29 cellular contexts compared by ENCODE assay signal in the genomic region with DNA sequence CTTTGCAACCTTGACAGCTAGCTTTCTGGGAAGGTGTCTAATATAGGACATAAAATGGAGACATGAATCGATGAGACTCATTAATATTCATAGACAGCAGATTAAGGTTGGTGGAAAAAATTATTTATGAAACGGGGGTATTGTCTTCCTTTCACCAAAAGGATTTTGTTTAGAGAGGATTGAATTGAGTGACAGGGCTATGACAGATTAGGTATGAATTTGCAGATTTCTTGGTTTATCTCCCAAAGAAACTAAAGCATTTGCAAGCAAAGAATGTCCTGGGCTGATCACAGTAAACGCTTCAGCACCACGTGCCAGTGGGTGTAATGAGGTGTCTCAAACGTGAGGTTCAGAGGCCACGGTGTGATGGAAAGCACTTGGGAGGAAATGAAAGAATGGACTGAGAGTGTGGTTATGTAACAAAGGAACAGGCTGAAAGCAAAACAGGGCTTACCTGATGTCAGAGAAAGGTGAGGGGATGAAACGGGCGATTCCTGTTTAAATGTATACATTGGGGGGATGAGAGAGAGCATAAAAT.
DNase-seq lines count a peak whose midpoint lies in the region; FAIRE-seq and TF ChIP-seq lines count a peak whose summit lies in the region.
"Had no signal": no experiment of that assay in that cellular context is flagged by ENCODE, and none has a peak within 500 bp of the region (broad histone marks: within the 10 kb centered on the region; RNA-seq: fewer than 3 reads in every experiment).

No MANE protein-coding gene starts in this region.

- peak overlapping the region; percentile 46 for H3K27ac Mint-ChIP-seq in nephron progenitor cell
- H3K27ac Mint-ChIP-seq: activated T-helper 17 cell treated with anti-CD3 and anti-CD28 coated beads, Interleukin-2, amount 50 U/mL, for 72 hours had no signal

- 83% methylated on average over 8 of the region's 8 CpGs for WGBS in suprapubic skin

- H3K27ac ChIP-seq in coronary artery (no peak overlapping the region), suprapubic skin (no peak overlapping the region)
- H3K27ac ChIP-seq: BLaER1, dorsolateral prefrontal cortex, parathyroid adenoma, spleen, upper lobe of right lung had no signal

- H3K4me3 Mint-ChIP-seq in nephron progenitor cell, result peak overlapping the region; percentile 5
- H3K4me3 Mint-ChIP-seq: activated T-helper 17 cell treated with anti-CD3 and anti-CD28 coated beads, Interleukin-2, amount 50 U/mL, for 72 hours; central memory CD8-positive, alpha-beta T cell; neural crest cell had no signal

- in situ Hi-C loops in HAP-1 (cut with MboI; ENCODE audit: low sequenced_read_pairs), result no loop called here

- peaks cover 12% of the 10 kb centered on the region for H3K36me3 Mint-ChIP-seq in nephron progenitor cell (ENCODE audit: low read depth)

- peaks cover 10% of the 10 kb centered on the region for H3K27me3 Mint-ChIP-seq in nephron progenitor cell (ENCODE audit: low read depth, poor library complexity)

- H3K36me3 ChIP-seq in HAP-1 (replicated peaks) (no peaks in the 10 kb centered on the region), suprapubic skin (no peaks in the 10 kb centered on the region)
- H3K36me3 ChIP-seq: BLaER1, MG63, spleen, upper lobe of right lung had no signal

- peaks cover 23% of the 10 kb centered on the region for H3K9me3 Mint-ChIP-seq in nephron progenitor cell
- H3K9me3 Mint-ChIP-seq: activated T-helper 17 cell treated with anti-CD3 and anti-CD28 coated beads, Interleukin-2, amount 50 U/mL, for 72 hours; central memory CD8-positive, alpha-beta T cell had no signal

- H3K27me3 ChIP-seq in HAP-1 (ENCODE audit: low read depth), result no peaks in the 10 kb centered on the region
- H3K27me3 ChIP-seq in suprapubic skin, result no peaks in the 10 kb centered on the region
- H3K27me3 ChIP-seq: BLaER1, MG63, spleen, upper lobe of right lung had no signal

- DNase-seq in HAP-1 (ENCODE audit: low spot score in 2 of 2), result peak; percentile 62 to 66
- peak; percentile 84 for DNase-seq in NCI-H82 (lab: John Stamatoyannopoulos, UW)
- peak; percentile 47 for DNase-seq in cerebellar cortex (ENCODE audit: low spot score)
- no peak for DNase-seq in nephron progenitor cell
- no peak for DNase-seq in frontal cortex (ENCODE audit: low spot score in 2 of 2)
- no peak for DNase-seq in coronary artery (ENCODE audit: low spot score)
- no peak for DNase-seq in suprapubic skin (ENCODE audit: low spot score in 2 of 2)
- DNase-seq: activated CD4-positive, alpha-beta T cell treated with anti-CD3 and anti-CD28 coated beads, Interleukin-2, amount 50 U/mL, for 48 hours; activated CD4-positive, CD25-positive, alpha-beta regulatory T cell; activated CD8-positive, alpha-beta memory T cell treated with anti-CD3 and anti-CD28 coated beads, Interleukin-2, amount 50 U/mL, for 48 hours; DMS53; dorsolateral prefrontal cortex; islet precursor cell; KG1; MG63; NCI-H2029; NCI-H510A treated with DMSO at 0.1 percent for 48 hours; right cardiac atrium; SHP77; spleen; stimulated activated CD4-positive, alpha-beta T cell treated with anti-CD3 and anti-CD28 coated beads, Interleukin-2, amount 100 ng/mL, for 48 hours; upper lobe of right lung had no signal

- no peak overlapping the region for H3K4me3 ChIP-seq in HAP-1
- no peak overlapping the region for H3K4me3 ChIP-seq in coronary artery
- no peak overlapping the region for H3K4me3 ChIP-seq in suprapubic skin
- H3K4me3 ChIP-seq: BLaER1, dorsolateral prefrontal cortex, MG63, spleen, upper lobe of right lung had no signal

- no peak for TF ChIP-seq EP300 in suprapubic skin (IDR thresholded peaks at IDR 0.05)

- H3K4me1 ChIP-seq in HAP-1 (peaks cover 38% of the 10 kb centered on the region), suprapubic skin (no peaks in the 10 kb centered on the region)
- H3K4me1 ChIP-seq: parathyroid adenoma, spleen, upper lobe of right lung had no signal

- peaks cover 54% of the 10 kb centered on the region for H3K4me1 Mint-ChIP-seq in nephron progenitor cell
- H3K4me1 Mint-ChIP-seq: central memory CD8-positive, alpha-beta T cell had no signal

- TF ChIP-seq CTCF in nephron progenitor cell (IDR thresholded peaks at IDR 0.05) (no peak), coronary artery (IDR thresholded peaks at IDR 0.05) (no peak), suprapubic skin (IDR thresholded peaks at IDR 0.05) (no peak)

- FAIRE-seq in frontal cortex (lab: Jason Lieb, UNC), result no peak
- FAIRE-seq: astrocyte, HTR-8/SVneo had no signal

- no peak for TF ChIP-seq POLR2A in suprapubic skin (IDR thresholded peaks at IDR 0.05)

- H3K9me3 ChIP-seq in HAP-1, result peaks cover 5% of the 10 kb centered on the region; the same call in 1 of the 2 replicates
- no peaks in the 10 kb centered on the region for H3K9me3 ChIP-seq in suprapubic skin
- H3K9me3 ChIP-seq: MG63, spleen, upper lobe of right lung had no signal

Comparison
In these comparisons a context has a peak if more than half of its experiments do, and no peak if none do; other contexts are left out.
1. DNase-seq: peak in HAP-1 (2 of 2), NCI-H82 (single experiment) and cerebellar cortex (single experiment); none in nephron progenitor cell (single experiment), frontal cortex (0 of 2), coronary artery (single experiment) and suprapubic skin (0 of 2).